12 cellular contexts compared by ENCODE assay signal in genomic region chr2:231554327-231554726, GRCh38. TPM values are rescaled to one million over a fixed set of nuclear protein-coding genes. Genes with fewer than 3 reads are reported as not detected.
DNase-seq lines count a peak whose midpoint lies in the region; ATAC-seq and TF ChIP-seq lines count a peak whose summit lies in the region.
"Had no signal": no experiment of that assay in that cellular context is flagged by ENCODE, and none has a peak within 500 bp of the region (broad histone marks: within the 10 kb centered on the region; RNA-seq: fewer than 3 reads in every experiment).

No MANE protein-coding gene starts in this region.

- H3K4me2 ChIP-seq in hepatocyte (peak overlapping the region; percentile 56), skeletal muscle satellite cell (ENCODE audit: low read length) (peak overlapping the region; percentile 74)

- no peak for TF ChIP-seq CTCF in GM12864 (IDR thresholded peaks at IDR 0.05; ENCODE audit: low read depth, low read length, missing control alignments)
- no peak for TF ChIP-seq CTCF in activated B cell treated with CpG ODN at 0.5 μM for 24 hours (IDR thresholded peaks at IDR 0.05)
- TF ChIP-seq CTCF in hepatocyte (IDR thresholded peaks at IDR 0.05; ENCODE audit: poor library complexity), result no peak
- TF ChIP-seq CTCF in ascending aorta (IDR thresholded peaks at IDR 0.05), result no peak

- H3K4me1 Mint-ChIP-seq in activated B cell treated with CpG ODN at 0.5 μM for 24 hours, result peaks cover 22% of the 10 kb centered on the region

- peak overlapping the region; percentile 72 for H3K4me3 Mint-ChIP-seq in activated B cell treated with CpG ODN at 0.5 μM for 24 hours

- H3K4me1 ChIP-seq in hepatocyte (ENCODE audit: insufficient read depth) (no peaks in the 10 kb centered on the region), skeletal muscle satellite cell (ENCODE audit: control insufficient read depth, insufficient read depth, low read length) (peaks cover 11% of the 10 kb centered on the region), ascending aorta (no peaks in the 10 kb centered on the region)

- no peaks in the 10 kb centered on the region for H3K79me2 ChIP-seq in hepatocyte

- H4K20me1 ChIP-seq in hepatocyte (ENCODE audit: insufficient read depth, poor library complexity, severe bottlenecking), result no peaks in the 10 kb centered on the region

- POLR2A ChIA-PET in activated B cell treated with CpG ODN at 0.5 μM for 24 hours (lab: Charles Lee), result interaction anchor here (0.6 to 1.0 kb wide), 3 partner anchors 47 to 90 kb away, joined by 3 to 6 read pairs (median 3); partner anchors contain the start of gene NCL

- peak; percentile 32 for ATAC-seq in activated B cell treated with CpG ODN at 0.5 μM for 24 hours (ENCODE audit: low read depth)

- H3K27me3 ChIP-seq in hepatocyte, result no peaks in the 10 kb centered on the region
- peaks cover under 1% of the 10 kb centered on the region for H3K27me3 ChIP-seq in skeletal muscle satellite cell (ENCODE audit: control insufficient read depth, insufficient read depth, low read length)
- H3K27me3 ChIP-seq in ascending aorta, result no peaks in the 10 kb centered on the region

- intact Hi-C loops in activated B cell treated with CpG ODN at 0.5 μM for 24 hours (cut with micrococcal nuclease), result no loop called here
- intact Hi-C loops in ascending aorta (cut with DNase I), result no loop called here

- DNase-seq in GM12864 (ENCODE audit: low read depth) (no peak), activated B cell treated with CpG ODN at 0.5 μM for 24 hours (no peak), hepatocyte (ENCODE audit: low spot score) (no peak), islet precursor cell (no peak), ascending aorta (ENCODE audit: low spot score in 2 of 2) (no peak), DMS53 (lab: John Stamatoyannopoulos, UW) (no peak), SKM-1 treated with dmso at 0.1 percent for 144 hours (lab: John Stamatoyannopoulos, UW; ENCODE audit: unreplicated experiment) (no peak)
- DNase-seq: effector CD8-positive, alpha-beta T cell; NCI-H2171 treated with DMSO at 0.1 percent for 48 hours; stimulated activated CD4-positive, alpha-beta T cell treated with anti-CD3 and anti-CD28 coated beads, Interleukin-4, amount 100 ng/mL, for 24 hours had no signal

- H3K27ac Mint-ChIP-seq in activated B cell treated with CpG ODN at 0.5 μM for 24 hours, result peak overlapping the region; percentile 76

- WGBS in hepatocyte (ENCODE audit: low lambda C conversion rate, missing lambda C conversion rate), result 86% methylated on average over 8 of the region's 8 CpGs

- peak overlapping the region; percentile 34 for H3K27ac ChIP-seq in hepatocyte
- peak overlapping the region in 1 of 2 donors; percentile 49 for H3K27ac ChIP-seq in ascending aorta

- H3K9me3 ChIP-seq in hepatocyte (ENCODE audit: low read depth) (peaks cover 9% of the 10 kb centered on the region), skeletal muscle satellite cell (replicated peaks; ENCODE audit: low read length) (peaks cover 2% of the 10 kb centered on the region), ascending aorta (peaks cover 4 to 7% of the 10 kb centered on the region in 2 donors)

- no peaks in the 10 kb centered on the region for H3K36me3 ChIP-seq in hepatocyte (replicated peaks; ENCODE audit: insufficient read depth, low read depth)
- no peaks in the 10 kb centered on the region for H3K36me3 ChIP-seq in skeletal muscle satellite cell (ENCODE audit: insufficient read depth, low read length)
- H3K36me3 ChIP-seq in ascending aorta, result no peaks in the 10 kb centered on the region

- H2AFZ ChIP-seq in hepatocyte, result no peak overlapping the region

- peaks cover 2% of the 10 kb centered on the region for H3K27me3 Mint-ChIP-seq in activated B cell treated with CpG ODN at 0.5 μM for 24 hours

- H3K4me3 ChIP-seq in GM12864 (ENCODE audit: low read depth, low read length), result peak overlapping the region; percentile 24
- H3K4me3 ChIP-seq in hepatocyte, result no peak overlapping the region
- H3K4me3 ChIP-seq in skeletal muscle satellite cell (ENCODE audit: low read length), result peak overlapping the region; percentile 53
- no peak overlapping the region for H3K4me3 ChIP-seq in ascending aorta

- peak overlapping the region; percentile 49 for H3K9ac ChIP-seq in skeletal muscle satellite cell (ENCODE audit: low read depth, low read length)

- CTCF ChIA-PET in activated B cell treated with CpG ODN at 0.5 μM for 24 hours (lab: Charles Lee), result interaction anchor here (2.3 to 5.3 kb wide), 2 partner anchors 37 to 72 kb away, joined by 11 to 37 read pairs; no protein-coding TSS in a partner anchor

- no peaks in the 10 kb centered on the region for H3K9me2 ChIP-seq in hepatocyte (replicated peaks; ENCODE audit: insufficient read depth)

- H3K9me3 Mint-ChIP-seq in activated B cell treated with CpG ODN at 0.5 μM for 24 hours, result peaks cover 7% of the 10 kb centered on the region

- H3K36me3 Mint-ChIP-seq in activated B cell treated with CpG ODN at 0.5 μM for 24 hours (ENCODE audit: low read depth), result peaks cover 4% of the 10 kb centered on the region

RNA-seq across cellular contexts. Expression of gene NMUR1, which starts 24.1 kb away (rescaled TPM):
- total RNA-seq in activated B cell treated with CpG ODN at 0.5 μM for 24 hours (not detected in 2 replicates), hepatocyte (0.33 and 0.48 TPM in 2 replicates), ascending aorta (1.8 TPM)
- polyA plus RNA-seq in hepatocyte, result 0.37 TPM in 1 of 2 replicates, not detected in the other
- total RNA-seq in skeletal muscle satellite cell (2012; rRNA removed), result not detected in 2 replicates
- total RNA-seq: HT1080 had no signal

RNA-seq across cellular contexts. Expression of gene TEX44, which starts 38.3 kb away (rescaled TPM):
- total RNA-seq in activated B cell treated with CpG ODN at 0.5 μM for 24 hours (not detected in 2 replicates), hepatocyte (not detected in 2 replicates), ascending aorta (not detected)
- not detected in 2 replicates for polyA plus RNA-seq in hepatocyte
- total RNA-seq in skeletal muscle satellite cell (2012; rRNA removed), result not detected in 2 replicates
- total RNA-seq: HT1080 had no signal

Comparison
In these comparisons a context has a peak if more than half of its experiments do, and no peak if none do; other contexts are left out.
1. H3K4me3 ChIP-seq: peak in GM12864 (single experiment) and skeletal muscle satellite cell (single experiment); none in hepatocyte (single experiment) and ascending aorta (0 of 2).